Comparison of ENCODE assay signal across 8 cellular contexts in the genomic region with DNA sequence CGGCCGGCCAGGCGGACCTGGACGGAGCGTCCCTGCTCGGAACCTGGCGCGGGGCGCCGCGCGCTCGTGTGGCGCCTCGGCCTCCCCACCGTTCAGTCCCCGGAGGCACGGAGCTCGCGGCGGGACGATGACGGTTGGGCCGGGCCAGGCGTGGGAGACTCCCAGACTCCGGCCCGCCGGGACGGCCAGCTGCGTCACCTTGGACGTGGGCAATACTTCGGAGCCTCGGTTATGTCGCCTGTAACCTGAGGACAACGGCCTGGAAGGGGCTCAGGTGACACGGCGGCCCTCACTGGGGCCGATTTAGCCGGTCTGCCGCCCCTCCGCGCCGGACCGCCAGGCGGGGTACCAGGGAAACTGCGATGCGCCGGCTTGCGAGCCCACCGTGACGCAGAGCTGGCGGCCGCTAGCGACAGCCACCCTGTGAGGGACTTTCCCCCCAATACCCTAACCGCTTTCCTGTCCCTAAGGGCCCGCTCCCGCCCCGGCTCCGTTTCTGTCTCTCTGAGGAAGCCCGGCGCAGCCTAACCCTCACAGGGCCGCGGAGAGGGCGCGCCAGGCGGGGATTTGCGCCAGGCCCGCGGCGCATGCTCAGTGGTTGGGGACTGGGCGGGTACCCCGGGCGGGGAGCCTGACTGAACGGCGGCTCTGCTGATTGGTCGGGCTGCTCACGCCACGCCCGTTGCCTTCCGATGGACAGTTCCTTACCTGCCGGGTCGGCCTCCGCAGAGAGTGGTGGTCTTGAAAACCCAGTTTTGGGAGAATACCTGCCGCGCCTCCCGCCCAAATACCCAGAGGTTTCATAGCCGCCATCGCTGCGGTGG.
DNase-seq lines count a peak whose midpoint lies in the region; ATAC-seq and TF ChIP-seq lines count a peak whose summit lies in the region.

No MANE protein-coding gene starts in this region.

- H3K27ac ChIP-seq in mucosa of rectum (ENCODE audit: low read depth in 2 of 2, low read length in 2 of 2), result peak overlapping the region; percentile 93

- no peaks in the 10 kb centered on the region for H3K27me3 Mint-ChIP-seq in activated T-cell treated with anti-CD3 and anti-CD28 coated beads, Interleukin-2, amount 50 U/mL, for 24 hours

- peaks cover 33% of the 10 kb centered on the region for H3K4me1 Mint-ChIP-seq in activated T-cell treated with anti-CD3 and anti-CD28 coated beads, Interleukin-2, amount 50 U/mL, for 24 hours (ENCODE audit: low read depth)

- H3K9me3 ChIP-seq in NT2/D1 (ENCODE audit: insufficient read depth, low read length), result no peaks in the 10 kb centered on the region
- H3K9me3 ChIP-seq in mucosa of rectum (ENCODE audit: control insufficient read depth in 2 of 2, low read length in 2 of 2), result no peaks in the 10 kb centered on the region

- H3K27ac Mint-ChIP-seq in activated T-cell treated with anti-CD3 and anti-CD28 coated beads, Interleukin-2, amount 50 U/mL, for 24 hours, result peak overlapping the region; percentile 97

- peak; percentile 99 for DNase-seq in COLO668 (lab: John Stamatoyannopoulos, UW; ENCODE audit: unreplicated experiment)
- peak; percentile 97 for DNase-seq in HT-29 (ENCODE audit: low spot score)
- peak; percentile 89 for DNase-seq in NT2/D1 (ENCODE audit: low read depth, low spot score)
- peak; percentile 95 for DNase-seq in activated T-cell treated with anti-CD3 and anti-CD28 coated beads, Interleukin-2, amount 50 U/mL, for 24 hours
- peak; percentile 90 to 93 for DNase-seq in erythroblast (lab: John Stamatoyannopoulos, UW)
- peak; percentile 74 to 87 for DNase-seq in stimulated activated CD8-positive, alpha-beta memory T cell treated with anti-CD3 and anti-CD28 coated beads, Interleukin-4, amount 100 ng/mL, for 4 hours (ENCODE audit: low read depth in 2 of 2, low spot score in 1 of 2)

- H3K4me1 ChIP-seq in NT2/D1 (ENCODE audit: insufficient read depth, insufficient read length), result peaks cover 2% of the 10 kb centered on the region
- H3K4me1 ChIP-seq in mucosa of rectum (ENCODE audit: control insufficient read depth in 2 of 2, insufficient read depth in 2 of 2, low read length in 2 of 2), result peaks cover 11 to 15% of the 10 kb centered on the region in 2 donors

- peak; percentile 67 for ATAC-seq in GM21360 (IDR thresholded peaks at IDR 0.05; ENCODE audit: unreplicated experiment)

- peaks cover 59% of the 10 kb centered on the region for H3K27me3 ChIP-seq in NT2/D1 (ENCODE audit: insufficient read depth, insufficient read length)
- H3K27me3 ChIP-seq in mucosa of rectum (ENCODE audit: control insufficient read depth in 2 of 2, insufficient read depth in 2 of 2, low read length in 2 of 2), result no peaks in the 10 kb centered on the region

- peak; percentile 77 for TF ChIP-seq POLR2A in erythroblast (IDR thresholded peaks at IDR 0.05; ENCODE audit: low read length)

- no peaks in the 10 kb centered on the region for H3K9me3 Mint-ChIP-seq in activated T-cell treated with anti-CD3 and anti-CD28 coated beads, Interleukin-2, amount 50 U/mL, for 24 hours

- H3K9ac ChIP-seq in NT2/D1 (ENCODE audit: insufficient read length, low read depth) (peak overlapping the region; percentile 86), mucosa of rectum (ENCODE audit: low read depth in 1 of 2, low read length in 2 of 2) (peak overlapping the region; percentile 89 to 95)

- H3K36me3 ChIP-seq in NT2/D1 (ENCODE audit: insufficient read depth, insufficient read length, low read length), result no peaks in the 10 kb centered on the region
- H3K36me3 ChIP-seq in mucosa of rectum (ENCODE audit: control insufficient read depth in 2 of 2, insufficient read depth in 2 of 2, low read length in 2 of 2), result no peaks in the 10 kb centered on the region

- H3K4me3 Mint-ChIP-seq in activated T-cell treated with anti-CD3 and anti-CD28 coated beads, Interleukin-2, amount 50 U/mL, for 24 hours, result peak overlapping the region; percentile 96

- peaks cover 8% of the 10 kb centered on the region for H3K36me3 Mint-ChIP-seq in activated T-cell treated with anti-CD3 and anti-CD28 coated beads, Interleukin-2, amount 50 U/mL, for 24 hours (ENCODE audit: low read depth)

- peak overlapping the region; percentile 71 for H3K4me3 ChIP-seq in NT2/D1 (ENCODE audit: insufficient read length, low read depth)
- H3K4me3 ChIP-seq in mucosa of rectum (ENCODE audit: low read length in 2 of 2), result peak overlapping the region; percentile 89 to 92

Comparison
In these comparisons a context has a peak if more than half of its experiments do, and no peak if none do; other contexts are left out.
1. Peak in every context shown above with its lines: DNase-seq, ATAC-seq, H3K4me3 ChIP-seq and H3K27ac ChIP-seq.